In the genomic region with DNA sequence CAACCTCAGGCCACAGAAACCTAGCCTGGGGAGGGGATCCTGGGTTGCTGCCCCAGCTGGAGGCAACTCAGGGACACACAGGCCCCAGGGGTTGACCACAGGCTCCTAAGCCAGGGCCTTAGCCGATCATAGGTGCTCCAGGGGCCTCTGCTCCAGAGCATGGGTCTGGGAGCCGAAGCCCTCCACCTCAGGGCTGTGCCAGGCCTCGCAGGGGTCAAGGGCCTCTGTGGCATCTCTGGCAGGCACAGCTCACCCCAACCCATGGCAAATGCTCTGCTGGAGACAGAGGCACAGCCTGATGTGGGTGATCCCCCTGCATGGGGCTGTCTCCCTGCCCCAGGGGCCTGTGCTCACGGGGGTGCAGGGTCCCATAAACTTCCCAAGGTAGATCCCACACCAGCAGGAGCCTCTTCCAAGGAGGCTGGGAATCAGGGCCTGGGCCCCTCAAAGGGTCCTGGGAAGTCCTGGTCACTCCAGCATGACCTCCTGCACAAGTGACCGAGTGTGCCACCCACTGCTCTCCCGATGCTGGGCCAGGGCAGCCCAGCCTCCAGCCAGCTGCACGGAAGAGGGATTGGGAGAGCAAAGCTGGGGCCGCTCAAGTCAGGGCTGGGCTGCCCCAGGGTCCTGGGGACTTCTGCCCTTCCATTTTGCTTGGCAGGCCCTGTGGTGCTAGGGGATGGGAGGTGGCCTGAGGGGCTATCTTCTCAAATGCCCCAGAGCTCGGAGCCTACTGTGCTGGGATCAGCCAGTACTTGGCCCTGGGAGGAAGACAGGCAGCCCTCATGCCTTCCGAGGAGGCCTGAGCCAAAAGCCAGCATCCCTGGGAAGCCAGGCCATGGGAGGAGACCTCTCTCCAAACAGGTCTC, we compare ENCODE assay signal across 21 cellular contexts. TPM values are rescaled to one million over a fixed set of nuclear protein-coding genes. Genes with fewer than 3 reads are reported as not detected.
DNase-seq lines count a peak whose midpoint lies in the region; ATAC-seq, FAIRE-seq and TF ChIP-seq lines count a peak whose summit lies in the region.
"Had no signal": no experiment of that assay in that cellular context is flagged by ENCODE, and none has a peak within 500 bp of the region (broad histone marks: within the 10 kb centered on the region; RNA-seq: fewer than 3 reads in every experiment).

No MANE protein-coding gene starts in this region.

- H2AFZ ChIP-seq in mammary epithelial cell (ENCODE audit: low read depth, low read length) (no peak overlapping the region), K562 (ENCODE audit: low read depth, low read length) (0 out of 2 replicates have a peak overlapping the region, but pooled peaks have one; percentile 1), neural progenitor cell (replicated peaks) (no peak overlapping the region)

- 93% methylated on average over 8 of the region's 10 CpGs for WGBS in mammary epithelial cell (ENCODE audit: low coverage, missing lambda C conversion rate)
- 19% methylated on average over 10 of the region's 10 CpGs for WGBS in K562 (ENCODE audit: insufficient coverage, low coverage, missing lambda C conversion rate)

- DNase-seq in breast epithelium (ENCODE audit: low spot score in 2 of 2) (no peak), mammary epithelial cell (no peak), K562 (ENCODE audit: extremely low read depth in 1 of 4, low spot score in 3 of 4) (peak in 2 of 4 experiments; percentile 4 to 6), neural progenitor cell (ENCODE audit: low spot score) (no peak), vagina (ENCODE audit: extremely low spot score in 2 of 2) (peak; percentile 83 to 96), COR-L47 (lab: John Stamatoyannopoulos, UW) (no peak), AML-193 (lab: John Stamatoyannopoulos, UW) (no peak)
- DNase-seq: activated CD8-positive, alpha-beta memory T cell treated with anti-CD3 and anti-CD28 coated beads, Interleukin-2, amount 50 U/mL, for 4 hours; activated naive CD4-positive, alpha-beta T cell treated with anti-CD3 and anti-CD28 coated beads for 36 hours; CD4-positive, alpha-beta T cell; esophagus squamous epithelium; heart right ventricle; kidney glomerular epithelial cell; NCI-H2107; T-helper 2 cell; tibial artery had no signal

- no peak for TF ChIP-seq CTCF in breast epithelium (IDR thresholded peaks at IDR 0.05)
- no peak for TF ChIP-seq CTCF in mammary epithelial cell (conservative IDR thresholded peaks at IDR 0.05 in 1 of 2, IDR thresholded peaks at IDR 0.05 in 1 of 2; ENCODE audit: extremely low read depth in 1 of 2, insufficient read depth in 1 of 2, low read depth in 1 of 2, low read length in 2 of 2)
- no peak for TF ChIP-seq CTCF in K562 (IDR thresholded peaks at IDR 0.05 in 2 of 3, conservative IDR thresholded peaks at IDR 0.05 in 1 of 3; ENCODE audit: insufficient read depth in 2 of 3, low read depth in 1 of 3, low read length in 3 of 3)
- no peak for TF ChIP-seq CTCF in neural progenitor cell (IDR thresholded peaks at IDR 0.05)
- no peak for TF ChIP-seq CTCF in vagina (IDR thresholded peaks at IDR 0.05)

- dilution Hi-C loops in mammary epithelial cell (cut with HindIII; ENCODE audit: low sequenced_read_pairs): no loop called here

- H3K4me3 ChIP-seq in breast epithelium: no peak overlapping the region
- no peak overlapping the region for H3K4me3 ChIP-seq in mammary epithelial cell (replicated peaks in 1 of 3; ENCODE audit: insufficient read depth in 1 of 3, low read depth in 2 of 3, low read length in 3 of 3)
- no peak overlapping the region for H3K4me3 ChIP-seq in K562
- H3K4me3 ChIP-seq in neural progenitor cell: no peak overlapping the region
- no peak overlapping the region for H3K4me3 ChIP-seq in vagina
- H3K4me3 ChIP-seq: esophagus squamous epithelium, heart right ventricle, tibial artery had no signal

- H3K79me2 ChIP-seq in mammary epithelial cell (ENCODE audit: insufficient read depth, low read length) (peaks cover 7% of the 10 kb centered on the region), K562 (ENCODE audit: control insufficient read depth, insufficient read depth, low read length) (no peaks in the 10 kb centered on the region), neural progenitor cell (ENCODE audit: low read depth) (no peaks in the 10 kb centered on the region)

- H3K9me1 ChIP-seq in K562 (ENCODE audit: control insufficient read depth, insufficient read depth, low read length): no peaks in the 10 kb centered on the region

- no peaks in the 10 kb centered on the region for H3K9me3 ChIP-seq in breast epithelium
- H3K9me3 ChIP-seq in mammary epithelial cell (replicated peaks; ENCODE audit: insufficient read depth, low read length): no peaks in the 10 kb centered on the region
- H3K9me3 ChIP-seq in K562 (replicated peaks; ENCODE audit: control insufficient read depth, insufficient read depth, low read depth, low read length): no peaks in the 10 kb centered on the region
- H3K9me3 ChIP-seq in neural progenitor cell (ENCODE audit: low read depth): no peaks in the 10 kb centered on the region
- H3K9me3 ChIP-seq in vagina: no peaks in the 10 kb centered on the region
- H3K9me3 ChIP-seq: esophagus squamous epithelium, heart right ventricle, tibial artery had no signal

- TF ChIP-seq POLR2A in breast epithelium (IDR thresholded peaks at IDR 0.05) (no peak), K562 (conservative IDR thresholded peaks at IDR 0.05) (no peak), vagina (IDR thresholded peaks at IDR 0.05) (no peak)

- no peak for TF ChIP-seq EP300 in K562 (IDR thresholded peaks at IDR 0.05; ENCODE audit: low read length)

- no peak for TF ChIP-seq RAD21 in K562 (CRISPR knock-in tag; conservative IDR thresholded peaks at IDR 0.05 in 1 of 2, IDR thresholded peaks at IDR 0.05 in 1 of 2)

- BruUV-seq in mammary epithelial cell (replicated peaks; lab: Mats Ljungman, UMichigan): no TSS peak
- BruUV-seq in K562 (replicated peaks; lab: Mats Ljungman, UMichigan): no TSS peak

- in situ Hi-C loops in mammary epithelial cell (cut with MboI; ENCODE audit: low sequenced_read_pairs in 2 of 2) (no loop called here), K562 (cut with MboI) (no loop called here)

- no peaks in the 10 kb centered on the region for H3K36me3 ChIP-seq in breast epithelium
- no peaks in the 10 kb centered on the region for H3K36me3 ChIP-seq in mammary epithelial cell (ENCODE audit: insufficient read depth, low read length)
- no peaks in the 10 kb centered on the region for H3K36me3 ChIP-seq in K562 (ENCODE audit: control insufficient read depth, insufficient read depth, low read length)
- no peaks in the 10 kb centered on the region for H3K36me3 ChIP-seq in neural progenitor cell
- no peaks in the 10 kb centered on the region for H3K36me3 ChIP-seq in vagina
- H3K36me3 ChIP-seq: esophagus squamous epithelium, heart right ventricle, tibial artery had no signal

- ATAC-seq in K562: no peak
- ATAC-seq in GM21723 (IDR thresholded peaks at IDR 0.05; ENCODE audit: unreplicated experiment): no peak
- ATAC-seq: activated CD4-positive, CD25-positive, alpha-beta regulatory T cell treated with anti-CD3 and anti-CD28 coated beads, Interleukin-2, amount 50 U/mL, for 24 hours had no signal

- peaks cover 21% of the 10 kb centered on the region for H3K27me3 Mint-ChIP-seq in neural progenitor cell (ENCODE audit: insufficient read depth, low read depth)
- H3K27me3 Mint-ChIP-seq: CD4-positive, alpha-beta T cell had no signal

- H3K4me2 ChIP-seq in mammary epithelial cell (ENCODE audit: insufficient read depth, low read depth, low read length) (no peak overlapping the region), K562 (ENCODE audit: insufficient read depth, low read length) (no peak overlapping the region), neural progenitor cell (peak overlapping the region; percentile 66)

- no peaks in the 10 kb centered on the region for H3K27me3 ChIP-seq in breast epithelium
- H3K27me3 ChIP-seq in mammary epithelial cell (ENCODE audit: insufficient read depth, low read length): no peaks in the 10 kb centered on the region
- peaks cover 0 to 4% of the 10 kb centered on the region in 2 experiments; a peak in 2 of 5 replicates for H3K27me3 ChIP-seq in K562 (ENCODE audit: control insufficient read depth in 2 of 2, insufficient read depth in 2 of 2, low read length in 2 of 2)
- peaks cover 17% of the 10 kb centered on the region for H3K27me3 ChIP-seq in neural progenitor cell
- no peaks in the 10 kb centered on the region for H3K27me3 ChIP-seq in vagina

- H3K9ac ChIP-seq in mammary epithelial cell (ENCODE audit: insufficient read depth, low read length): no peak overlapping the region
- H3K9ac ChIP-seq in K562 (ENCODE audit: insufficient read depth in 1 of 2, low read depth in 2 of 2, low read length in 2 of 2): peak overlapping the region in 1 of 2 experiments; percentile 50; a peak in 1 of 4 replicates
- H3K9ac ChIP-seq in neural progenitor cell: no peak overlapping the region

- peaks cover 14% of the 10 kb centered on the region for H3K4me1 Mint-ChIP-seq in neural progenitor cell

- CTCF ChIA-PET in mammary epithelial cell (lab: Charles Lee; ENCODE audit: low non-redundant PET): interaction anchor here (0.7 kb wide), 1 partner anchor 10 kb away, joined by 3 read pairs; no protein-coding TSS in a partner anchor
- CTCF ChIA-PET in K562 (lab: Yijun Ruan, JAX; ENCODE audit: low intra/inter-chr PET ratio): no interaction called here

- H3K36me3 Mint-ChIP-seq in neural progenitor cell: no peaks in the 10 kb centered on the region

- H3K4me3 Mint-ChIP-seq in neural progenitor cell: no peak overlapping the region
- H3K4me3 Mint-ChIP-seq: activated naive CD4-positive, alpha-beta T cell treated with anti-CD3 and anti-CD28 coated beads for 36 hours; CD4-positive, alpha-beta T cell had no signal

- H3K4me1 ChIP-seq in breast epithelium: peaks cover 4 to 14% of the 10 kb centered on the region in 2 donors
- peaks cover 21% of the 10 kb centered on the region for H3K4me1 ChIP-seq in mammary epithelial cell (ENCODE audit: insufficient read depth, low read length)
- peaks cover 5 to 38% of the 10 kb centered on the region in 2 experiments; a peak in 3 of 5 replicates for H3K4me1 ChIP-seq in K562 (replicated peaks in 1 of 2; ENCODE audit: control insufficient read depth in 2 of 2, insufficient read depth in 2 of 2, low read length in 2 of 2)
- H3K4me1 ChIP-seq in neural progenitor cell: peaks cover 18% of the 10 kb centered on the region
- H3K4me1 ChIP-seq in vagina: peaks cover 40% of the 10 kb centered on the region

- intact Hi-C loops in breast epithelium (cut with DNase I; ENCODE audit: low total_unique reads) (no loop called here), mammary epithelial cell (cut with micrococcal nuclease) (no loop called here), K562 (cut with micrococcal nuclease) (no loop called here), vagina (cut with DNase I) (no loop called here)

- POLR2A ChIA-PET in K562 (lab: Yijun Ruan, JAX): interaction anchor here (0.6 kb wide), 1 partner anchor 197 kb away, joined by 3 read pairs; no protein-coding TSS in a partner anchor

- H3K27ac Mint-ChIP-seq in neural progenitor cell: no peak overlapping the region
- H3K27ac Mint-ChIP-seq: activated naive CD4-positive, alpha-beta T cell treated with anti-CD3 and anti-CD28 coated beads for 36 hours; CD4-positive, alpha-beta T cell had no signal

- FAIRE-seq in K562 (lab: Jason Lieb, UNC): no peak
- FAIRE-seq: A204.1 had no signal

- H3K27ac ChIP-seq in breast epithelium (peak overlapping the region; percentile 60 to 71), mammary epithelial cell (ENCODE audit: insufficient read depth, low read depth, low read length) (no peak overlapping the region), K562 (ENCODE audit: extremely low read depth, low read depth, low read length) (no peak overlapping the region), neural progenitor cell (no peak overlapping the region), vagina (peak overlapping the region; percentile 73)

- H4K20me1 ChIP-seq in mammary epithelial cell (ENCODE audit: insufficient read depth, low read length) (no peaks in the 10 kb centered on the region), K562 (replicated peaks; ENCODE audit: control insufficient read depth, insufficient read depth, low read length) (no peaks in the 10 kb centered on the region; the same call in 1 of the 2 replicates), neural progenitor cell (ENCODE audit: low read depth) (no peaks in the 10 kb centered on the region)

- H3K9me3 Mint-ChIP-seq in neural progenitor cell: no peaks in the 10 kb centered on the region
- H3K9me3 Mint-ChIP-seq: activated naive CD4-positive, alpha-beta T cell treated with anti-CD3 and anti-CD28 coated beads for 36 hours; CD4-positive, alpha-beta T cell had no signal

- peaks cover 9% of the 10 kb centered on the region for H3F3A ChIP-seq in neural progenitor cell (ENCODE audit: low read depth)

RNA-seq across cellular contexts. Expression of a gene that starts 22.2 kb away (rescaled TPM):
- total RNA-seq in breast epithelium: not detected
- not detected for total RNA-seq in mammary epithelial cell
- polyA plus RNA-seq in mammary epithelial cell: not detected
- not detected for polyA minus RNA-seq in mammary epithelial cell
- total RNA-seq in K562 (2011; cell fraction: chromatin; rRNA removed; ENCODE audit: low replicate concordance): 0.23 TPM in 1 of 2 replicates, not detected in the other
- total RNA-seq in K562 (2011; cell fraction: nucleolus; rRNA removed): 0.33 TPM in 1 of 2 replicates, not detected in the other
- 0.44 TPM in 1 of 2 replicates, not detected in the other for total RNA-seq in K562 (2011; cell fraction: nucleoplasm; rRNA removed)
- not detected in 2 replicates for total RNA-seq in K562 (2014; rRNA removed)
- total RNA-seq in K562 (2014; rRNA removed; fragmentation: Illumina TruSeq; extraction: Trizol): not detected in 2 replicates
- total RNA-seq in K562 (2015; rRNA removed; fragmentation: Illumina TruSeq; extraction: Trizol): 0.14 TPM in 1 of 2 replicates, not detected in the other
- not detected in 2 replicates for total RNA-seq in K562 (2021)
- polyA plus RNA-seq in K562 (2011; rRNA removed): 0.15 TPM in 1 of 2 replicates, not detected in the other
- polyA plus RNA-seq in K562 (2011; cell fraction: cytosol; rRNA removed): 0.10 and 0.25 TPM in 2 replicates
- polyA plus RNA-seq in K562 (2011; cell fraction: nucleus; rRNA removed): 0.13 and 0.17 TPM in 2 replicates
- 0.05 and 0.72 TPM in 2 replicates for polyA plus RNA-seq in K562 (2012)
- polyA plus RNA-seq in K562 (2014; fragmentation: Illumina TruSeq; extraction: Trizol): 0.09 TPM in 1 of 2 replicates, not detected in the other
- polyA plus RNA-seq in K562 (2014; fragmentation: Nextera tagmentation; extraction: Ambion mirVana): not detected
- not detected in 2 replicates for polyA plus RNA-seq in K562 (2014; rRNA removed)
- polyA minus RNA-seq in K562 (2011; rRNA and poly(A)+ RNA removed): 0.21 TPM in 1 of 2 replicates, not detected in the other
- polyA minus RNA-seq in K562 (2011; cell fraction: cytosol; rRNA and poly(A)+ RNA removed): not detected in 2 replicates
- not detected in 2 replicates for polyA minus RNA-seq in K562 (2011; cell fraction: nucleus; rRNA and poly(A)+ RNA removed)
- total RNA-seq in neural progenitor cell (ENCODE audit: low replicate concordance): not detected in 2 replicates
- not detected for total RNA-seq in vagina
- total RNA-seq: activated naive CD4-positive, alpha-beta T cell treated with anti-CD3 and anti-CD28 coated beads for 36 hours; CD4-positive, alpha-beta T cell; dermis microvascular lymphatic vessel endothelial cell; esophagus squamous epithelium; heart right ventricle; pulmonary artery endothelial cell had no signal
- polyA plus RNA-seq: heart right ventricle had no signal

RNA-seq across cellular contexts. Expression of a gene that starts 58.1 kb away (rescaled TPM):
- total RNA-seq in breast epithelium (10 to 100 TPM; 28.3 to 60.3 (median 52.1) TPM), mammary epithelial cell (10 to 100 TPM; 24.9 to 41.7 TPM), K562 (2014; rRNA removed) (40.9 and 49.6 TPM in 2 replicates), K562 (2014; rRNA removed; fragmentation: Illumina TruSeq; extraction: Trizol) (30.7 and 32.7 TPM in 2 replicates), K562 (2015; rRNA removed; fragmentation: Illumina TruSeq; extraction: Trizol) (32.5 and 33.2 TPM in 2 replicates), K562 (2021) (37.3 and 41.3 TPM in 2 replicates), neural progenitor cell (ENCODE audit: low replicate concordance) (52.8 and 54.8 TPM in 2 replicates), vagina (28.7 TPM)
- polyA plus RNA-seq in mammary epithelial cell (32.8 TPM), K562 (2011; rRNA removed) (32.1 and 36.8 TPM in 2 replicates), K562 (2014; fragmentation: Illumina TruSeq; extraction: Trizol) (32.6 and 36.8 TPM in 2 replicates), K562 (2014; fragmentation: Nextera tagmentation; extraction: Ambion mirVana) (1 to 10 TPM; 2.5 to 4.4 TPM), K562 (2014; rRNA removed) (24.9 and 33.0 TPM in 2 replicates)
- 35.3 TPM for polyA minus RNA-seq in mammary epithelial cell
- total RNA-seq in K562 (2011; cell fraction: chromatin; rRNA removed; ENCODE audit: low replicate concordance): 76.1 and 128 TPM in 2 replicates
- total RNA-seq in K562 (2011; cell fraction: nucleolus; rRNA removed): 57.5 and 65.0 TPM in 2 replicates
- 47.6 and 53.5 TPM in 2 replicates for total RNA-seq in K562 (2011; cell fraction: nucleoplasm; rRNA removed)
- polyA plus RNA-seq in K562 (2011; cell fraction: cytosol; rRNA removed): 38.5 and 42.9 TPM in 2 replicates
- 32.8 and 52.6 TPM in 2 replicates for polyA plus RNA-seq in K562 (2011; cell fraction: nucleus; rRNA removed)
- polyA plus RNA-seq in K562 (2012): 28.7 and 32.4 TPM in 2 replicates
- polyA minus RNA-seq in K562 (2011; rRNA and poly(A)+ RNA removed): 33.3 and 35.8 TPM in 2 replicates
- polyA minus RNA-seq in K562 (2011; cell fraction: cytosol; rRNA and poly(A)+ RNA removed): 21.2 TPM in 2 replicates
- polyA minus RNA-seq in K562 (2011; cell fraction: nucleus; rRNA and poly(A)+ RNA removed): 38.6 and 53.3 TPM in 2 replicates

RNA-seq across cellular contexts. Expression of a gene that starts 58.2 kb away (rescaled TPM):
- total RNA-seq in breast epithelium: 10 to 100 TPM; 11.7 to 27.2 (median 21.0) TPM
- 10 to 100 TPM; 20.9 to 24.7 TPM for total RNA-seq in mammary epithelial cell
- 21.1 TPM for polyA plus RNA-seq in mammary epithelial cell
- 26.3 TPM for polyA minus RNA-seq in mammary epithelial cell
- 49.8 and 198 TPM in 2 replicates for total RNA-seq in K562 (2011; cell fraction: chromatin; rRNA removed; ENCODE audit: low replicate concordance)
- total RNA-seq in K562 (2011; cell fraction: nucleolus; rRNA removed): 191 and 200 TPM in 2 replicates
- 67.6 and 91.5 TPM in 2 replicates for total RNA-seq in K562 (2011; cell fraction: nucleoplasm; rRNA removed)
- 39.6 and 52.8 TPM in 2 replicates for total RNA-seq in K562 (2014; rRNA removed)
- total RNA-seq in K562 (2014; rRNA removed; fragmentation: Illumina TruSeq; extraction: Trizol): 19.5 and 20.3 TPM in 2 replicates
- 30.3 and 33.9 TPM in 2 replicates for total RNA-seq in K562 (2015; rRNA removed; fragmentation: Illumina TruSeq; extraction: Trizol)
- 41.7 and 42.6 TPM in 2 replicates for total RNA-seq in K562 (2021)
- 23.4 and 29.2 TPM in 2 replicates for polyA plus RNA-seq in K562 (2011; rRNA removed)
- 30.5 and 75.3 TPM in 2 replicates for polyA plus RNA-seq in K562 (2011; cell fraction: cytosol; rRNA removed)
- 80.7 and 138 TPM in 2 replicates for polyA plus RNA-seq in K562 (2011; cell fraction: nucleus; rRNA removed)
- polyA plus RNA-seq in K562 (2012): 22.6 and 23.5 TPM in 2 replicates
- polyA plus RNA-seq in K562 (2014; fragmentation: Illumina TruSeq; extraction: Trizol): 22.0 and 26.6 TPM in 2 replicates
- polyA plus RNA-seq in K562 (2014; fragmentation: Nextera tagmentation; extraction: Ambion mirVana): 1 to 10 TPM; 1.4 to 3.0 TPM
- 31.7 and 34.7 TPM in 2 replicates for polyA plus RNA-seq in K562 (2014; rRNA removed)
- 26.8 and 39.5 TPM in 2 replicates for polyA minus RNA-seq in K562 (2011; rRNA and poly(A)+ RNA removed)
- 16.2 and 28.8 TPM in 2 replicates for polyA minus RNA-seq in K562 (2011; cell fraction: cytosol; rRNA and poly(A)+ RNA removed)
- 148 and 159 TPM in 2 replicates for polyA minus RNA-seq in K562 (2011; cell fraction: nucleus; rRNA and poly(A)+ RNA removed)
- 7.5 and 13.6 TPM in 2 replicates for total RNA-seq in neural progenitor cell (ENCODE audit: low replicate concordance)
- 18.2 TPM for total RNA-seq in vagina

Comparison
In these comparisons a context has a peak if more than half of its experiments do, and no peak if none do; other contexts are left out.
1. H3K27ac ChIP-seq: peak in breast epithelium (2 of 2) and vagina (single experiment); none in mammary epithelial cell (single experiment), K562 (single experiment) and neural progenitor cell (single experiment).
2. DNase-seq: peak in vagina (2 of 2); none in breast epithelium (0 of 2), mammary epithelial cell (single experiment), neural progenitor cell (single experiment), COR-L47 (single experiment) and AML-193 (0 of 2).